8 cellular contexts compared by ENCODE assay signal in the genomic region with DNA sequence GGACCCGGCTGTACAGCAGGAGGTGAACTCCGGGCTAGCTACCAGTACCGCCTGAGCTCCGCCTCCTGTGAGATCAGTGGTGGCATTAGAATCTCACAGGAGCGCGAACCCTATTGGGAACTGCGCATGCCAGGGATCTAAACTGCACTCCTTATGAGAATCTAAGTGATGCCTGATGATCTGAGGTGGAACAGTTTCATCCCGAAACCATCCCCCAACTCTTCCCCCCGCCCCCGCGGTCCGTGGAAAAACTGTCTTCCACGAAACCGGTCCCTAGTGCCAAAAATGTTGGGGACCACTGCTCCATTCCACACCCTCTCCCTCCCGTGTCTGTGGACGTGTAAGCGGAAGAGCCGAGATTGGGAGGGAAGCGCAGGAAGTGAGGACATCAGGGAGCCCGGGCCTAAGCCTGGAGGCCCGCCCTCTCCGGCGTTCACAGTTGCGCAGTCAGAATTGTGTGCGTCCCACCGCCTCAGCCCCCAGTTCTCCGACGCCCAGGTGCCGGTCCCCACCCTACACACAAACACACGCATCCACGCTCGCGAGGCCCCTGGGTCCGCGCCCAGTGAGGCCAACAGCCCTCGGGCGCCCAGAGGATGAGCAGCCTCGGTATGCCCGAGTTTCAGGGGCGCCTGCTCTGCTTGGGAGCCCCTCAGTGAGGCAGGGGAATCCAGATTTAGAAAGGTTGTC. TPM values are rescaled to one million over a fixed set of nuclear protein-coding genes. Genes with fewer than 3 reads are reported as not detected.
DNase-seq lines count a peak whose midpoint lies in the region; ATAC-seq lines count a peak whose summit lies in the region.

No MANE protein-coding gene starts in this region.

- DNase-seq in AG20443 (ENCODE audit: low spot score) (peak; percentile 90), NCI-H526 treated with DMSO at 0.1 percent for 48 hours (lab: John Stamatoyannopoulos, UW) (peak; percentile 75), medulla oblongata (ENCODE audit: extremely low spot score) (peak; percentile 98)
- peak; percentile 85 for DNase-seq in activated CD4-positive, alpha-beta memory T cell treated with anti-CD3 and anti-CD28 coated beads for 36 hours
- DNase-seq in stimulated activated CD4-positive, alpha-beta T cell treated with anti-CD3 and anti-CD28 coated beads, TNF-alpha, amount 100 ng/mL, for 4 hours (ENCODE audit: low read depth in 3 of 3): peak; percentile 55 to 58 (median 56)

- H3K27me3 Mint-ChIP-seq in activated CD4-positive, alpha-beta memory T cell treated with anti-CD3 and anti-CD28 coated beads for 36 hours: no peaks in the 10 kb centered on the region

- H3K36me3 ChIP-seq in ectodermal cell (ENCODE audit: control insufficient read depth, insufficient read depth, low read length): no peaks in the 10 kb centered on the region

- peaks cover 4% of the 10 kb centered on the region for H3K4me1 ChIP-seq in ectodermal cell (ENCODE audit: control insufficient read depth, insufficient read depth, low read length)

- CTCF ChIA-PET in activated CD4-positive, alpha-beta memory T cell treated with anti-CD3 and anti-CD28 coated beads for 36 hours (lab: Charles Lee): interaction anchor here (0.9 to 8.1 kb wide), 10 partner anchors 8 to 191 kb away, joined by 3 to 72 read pairs (median 17); no protein-coding TSS in a partner anchor

- H3K4me3 ChIP-seq in ectodermal cell (ENCODE audit: insufficient read depth, low read depth, low read length): peak overlapping the region; percentile 99

- peaks cover 4% of the 10 kb centered on the region for H3K36me3 Mint-ChIP-seq in activated CD4-positive, alpha-beta memory T cell treated with anti-CD3 and anti-CD28 coated beads for 36 hours

- H3K9me3 ChIP-seq in ectodermal cell (ENCODE audit: control insufficient read depth, low read length): no peaks in the 10 kb centered on the region

- 0% methylated on average over 37 to 40 of the region's 40 CpGs for WGBS in ectodermal cell, 2 experiments

- H3K27ac Mint-ChIP-seq in activated CD4-positive, alpha-beta memory T cell treated with anti-CD3 and anti-CD28 coated beads for 36 hours: no peak overlapping the region

- peak overlapping the region; percentile 87 for H3K27ac ChIP-seq in ectodermal cell (ENCODE audit: insufficient read depth, low read depth, low read length, poor library complexity, severe bottlenecking)

- POLR2A ChIA-PET in activated CD4-positive, alpha-beta memory T cell treated with anti-CD3 and anti-CD28 coated beads for 36 hours (lab: Charles Lee): interaction anchor here (0.9 to 3.1 kb wide), 10 partner anchors 8 to 421 kb away, joined by 3 to 17 read pairs (median 4); partner anchors contain the start of genes APEX1, CCNB1IP1, OSGEP and PARP2

- intact Hi-C loops in activated CD4-positive, alpha-beta memory T cell treated with anti-CD3 and anti-CD28 coated beads for 36 hours (cut with micrococcal nuclease): loop anchor here (1.0 to 5.0 kb wide), 14 partner anchors 9 to 420 kb away; partner anchors contain the start of genes APEX1, CCNB1IP1, METTL17 and PIP4P1

- ATAC-seq in GM19035 (IDR thresholded peaks at IDR 0.05; ENCODE audit: unreplicated experiment) (peak; percentile 51), HG03342 (IDR thresholded peaks at IDR 0.05; ENCODE audit: unreplicated experiment) (peak; percentile 36)

- peaks cover 9% of the 10 kb centered on the region for H3K27me3 ChIP-seq in ectodermal cell (ENCODE audit: control insufficient read depth, insufficient read depth, low read length, poor library complexity, severe bottlenecking)

- no peak overlapping the region for H3K4me3 Mint-ChIP-seq in activated CD4-positive, alpha-beta memory T cell treated with anti-CD3 and anti-CD28 coated beads for 36 hours

- H3K9me3 Mint-ChIP-seq in activated CD4-positive, alpha-beta memory T cell treated with anti-CD3 and anti-CD28 coated beads for 36 hours: no peaks in the 10 kb centered on the region

- H3K4me1 Mint-ChIP-seq in activated CD4-positive, alpha-beta memory T cell treated with anti-CD3 and anti-CD28 coated beads for 36 hours (ENCODE audit: low read depth): peaks cover 27% of the 10 kb centered on the region

RNA-seq across cellular contexts. Expression of gene RNASE4, which starts 1.8 kb away (rescaled TPM):
- total RNA-seq in activated CD4-positive, alpha-beta memory T cell treated with anti-CD3 and anti-CD28 coated beads for 36 hours: under 1 TPM; 0.69 to 0.70 TPM
- polyA plus RNA-seq in ectodermal cell (2013, experiment 1 of 4): not detected
- 0.59 TPM for polyA plus RNA-seq in ectodermal cell (2013, experiment 2 of 4)
- polyA plus RNA-seq in ectodermal cell (2013, experiment 3 of 4): 1.5 TPM
- polyA plus RNA-seq in ectodermal cell (2013, experiment 4 of 4): 0.57 TPM

RNA-seq across cellular contexts. Expression of gene ANG, which starts 6.0 kb away (rescaled TPM):
- total RNA-seq in activated CD4-positive, alpha-beta memory T cell treated with anti-CD3 and anti-CD28 coated beads for 36 hours: 1 to 10 TPM; 1.1 to 2.0 TPM
- polyA plus RNA-seq in ectodermal cell (2013, experiment 1 of 4): 0.59 TPM
- 0.50 TPM for polyA plus RNA-seq in ectodermal cell (2013, experiment 2 of 4)
- polyA plus RNA-seq in ectodermal cell (2013, experiment 3 of 4): 1.5 TPM
- 1.3 TPM for polyA plus RNA-seq in ectodermal cell (2013, experiment 4 of 4)

RNA-seq across cellular contexts. Expression of gene OR6S1, which starts 41.1 kb away (rescaled TPM):
- not detected for total RNA-seq in activated CD4-positive, alpha-beta memory T cell treated with anti-CD3 and anti-CD28 coated beads for 36 hours
- polyA plus RNA-seq in ectodermal cell (2013, experiment 1 of 4): not detected
- not detected for polyA plus RNA-seq in ectodermal cell (2013, experiment 2 of 4)
- polyA plus RNA-seq in ectodermal cell (2013, experiment 3 of 4): not detected
- not detected for polyA plus RNA-seq in ectodermal cell (2013, experiment 4 of 4)

Comparison
In these comparisons a context has a peak if more than half of its experiments do, and no peak if none do; other contexts are left out.
1. Peak in every context shown above with its lines: DNase-seq, ATAC-seq, H3K4me3 ChIP-seq and H3K27ac ChIP-seq.